ENCODE assay signal across 8 cellular contexts in the genomic region with DNA sequence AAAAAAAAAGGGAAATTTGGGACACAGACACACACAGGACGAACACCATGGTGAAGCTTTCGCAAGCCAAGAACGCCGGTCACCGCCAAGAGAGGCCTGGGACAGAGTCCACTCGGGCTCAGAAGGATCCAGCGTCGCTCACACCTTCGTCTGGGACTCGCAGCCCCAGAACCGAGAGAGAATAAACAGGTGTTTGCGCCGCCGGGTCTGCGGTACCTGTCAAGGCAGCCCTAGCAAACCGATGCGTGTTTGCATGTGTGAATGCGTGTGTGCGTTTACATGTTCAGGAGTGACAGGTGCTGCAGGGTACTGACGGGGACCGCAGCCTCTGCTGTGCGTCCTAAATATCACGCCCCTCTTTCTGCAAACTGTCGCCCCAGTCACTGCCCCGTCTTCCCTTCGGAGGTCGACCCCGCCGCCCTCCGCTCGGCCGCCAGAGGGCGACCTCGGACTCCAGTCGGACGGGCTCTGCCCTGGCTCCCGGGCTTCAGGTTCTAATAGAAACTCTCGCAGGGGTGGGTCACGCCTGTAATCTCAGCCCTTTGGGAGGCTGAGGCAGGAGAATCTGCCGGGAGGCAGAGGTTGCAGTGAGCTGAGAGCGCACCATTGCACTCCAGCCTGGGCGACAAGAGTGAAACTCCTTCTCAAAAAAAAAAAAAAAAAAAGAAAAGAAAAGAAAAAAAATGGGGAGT. TPM values are rescaled to one million over a fixed set of nuclear protein-coding genes. Genes with fewer than 3 reads are reported as not detected.
DNase-seq lines count a peak whose midpoint lies in the region; ATAC-seq and TF ChIP-seq lines count a peak whose summit lies in the region.

No MANE protein-coding gene starts in this region.

- H3K4me1 ChIP-seq in SK-N-SH (ENCODE audit: control insufficient read depth in 1 of 2, insufficient read depth in 2 of 2, low read depth in 1 of 2, low read length in 1 of 2) (peaks cover 6 to 8% of the 10 kb centered on the region in 2 experiments; a peak in 2 of 4 replicates), cardiac muscle cell (ENCODE audit: low read depth) (peaks cover 3% of the 10 kb centered on the region), upper lobe of left lung (peaks cover 6 to 16% (median 14%) of the 10 kb centered on the region in 4 donors)

- WGBS in SK-N-SH (ENCODE audit: low lambda C conversion rate) = 15% methylated on average over 15 of the region's 42 CpGs
- 9 to 11% methylated on average over 25 to 29 of the region's 42 CpGs for WGBS in upper lobe of left lung, 2 donors

- CTCF ChIA-PET in SK-N-SH (lab: Yijun Ruan, JAX) = interaction anchor here (0.6 to 4.7 kb wide), 33 partner anchors 8 to 387 kb away, joined by 3 to 30 read pairs (median 5); a partner anchor contains a TSS

- no peaks in the 10 kb centered on the region for H3K27me3 Mint-ChIP-seq in activated naive CD4-positive, alpha-beta T cell treated with anti-CD3 and anti-CD28 coated beads, Interleukin-2, amount 50 U/mL, for 24 hours
- peaks cover 10% of the 10 kb centered on the region for H3K27me3 Mint-ChIP-seq in progenitor cell of endocrine pancreas

- H3K4me2 ChIP-seq in SK-N-SH = peak overlapping the region; percentile 86

- no peak overlapping the region for H3K27ac Mint-ChIP-seq in activated naive CD4-positive, alpha-beta T cell treated with anti-CD3 and anti-CD28 coated beads, Interleukin-2, amount 50 U/mL, for 24 hours
- no peak overlapping the region for H3K27ac Mint-ChIP-seq in progenitor cell of endocrine pancreas

- H3K36me3 Mint-ChIP-seq in activated naive CD4-positive, alpha-beta T cell treated with anti-CD3 and anti-CD28 coated beads, Interleukin-2, amount 50 U/mL, for 24 hours = no peaks in the 10 kb centered on the region
- peaks cover 4% of the 10 kb centered on the region for H3K36me3 Mint-ChIP-seq in progenitor cell of endocrine pancreas (ENCODE audit: insufficient read depth)

- no peaks in the 10 kb centered on the region for H3F3A ChIP-seq in SK-N-SH (replicated peaks; ENCODE audit: insufficient read depth)

- no peaks in the 10 kb centered on the region for H3K79me2 ChIP-seq in SK-N-SH (ENCODE audit: insufficient read depth)

- peaks cover 20% of the 10 kb centered on the region for H3K4me1 Mint-ChIP-seq in activated naive CD4-positive, alpha-beta T cell treated with anti-CD3 and anti-CD28 coated beads, Interleukin-2, amount 50 U/mL, for 24 hours
- no peaks in the 10 kb centered on the region for H3K4me1 Mint-ChIP-seq in progenitor cell of endocrine pancreas (ENCODE audit: low read depth)

- no peaks in the 10 kb centered on the region for H3K9me3 Mint-ChIP-seq in activated naive CD4-positive, alpha-beta T cell treated with anti-CD3 and anti-CD28 coated beads, Interleukin-2, amount 50 U/mL, for 24 hours
- peaks cover 8% of the 10 kb centered on the region for H3K9me3 Mint-ChIP-seq in progenitor cell of endocrine pancreas (ENCODE audit: low read depth)

- H3K27me3 ChIP-seq in SK-N-SH (ENCODE audit: insufficient read depth) (no peaks in the 10 kb centered on the region), cardiac muscle cell (no peaks in the 10 kb centered on the region), upper lobe of left lung (no peaks in the 10 kb centered on the region)

- peak overlapping the region; percentile 76 for H3K4me3 Mint-ChIP-seq in activated naive CD4-positive, alpha-beta T cell treated with anti-CD3 and anti-CD28 coated beads, Interleukin-2, amount 50 U/mL, for 24 hours
- peak overlapping the region; percentile 41 for H3K4me3 Mint-ChIP-seq in progenitor cell of endocrine pancreas (ENCODE audit: low read depth)

- POLR2A ChIA-PET in SK-N-SH (lab: Yijun Ruan, JAX) = no interaction called here

- H3K4me3 ChIP-seq in SK-N-SH (ENCODE audit: low read depth in 2 of 2, low read length in 1 of 2) = peak overlapping the region; percentile 36 to 64
- H3K4me3 ChIP-seq in cardiac muscle cell = peak overlapping the region; percentile 21
- H3K4me3 ChIP-seq in upper lobe of left lung = peak overlapping the region in 3 of 4 donors; percentile 22 to 45 (median 40)

- peak overlapping the region; percentile 45; the same call in 1 of the 2 replicates for H3K9ac ChIP-seq in SK-N-SH

- H2AFZ ChIP-seq in SK-N-SH (ENCODE audit: low read depth) = peak overlapping the region; percentile 83

- DNase-seq in NCI-H2107 (lab: John Stamatoyannopoulos, UW) (peak; percentile 47), NCI-H2107 treated with DMSO at 0.1 percent for 48 hours (lab: John Stamatoyannopoulos, UW; ENCODE audit: unreplicated experiment) (no peak), SK-N-SH (peak; percentile 93), cardiac muscle cell (ENCODE audit: low read depth in 1 of 2, low spot score in 1 of 2) (peak; percentile 75 to 88), progenitor cell of endocrine pancreas (ENCODE audit: low spot score, unreplicated experiment) (peak; percentile 79), upper lobe of left lung (peak; percentile 89 to 97)

- no peaks in the 10 kb centered on the region for H4K20me1 ChIP-seq in SK-N-SH (ENCODE audit: insufficient read depth)

- H3K36me3 ChIP-seq in SK-N-SH (replicated peaks in 1 of 2; ENCODE audit: control insufficient read depth in 1 of 2, insufficient read depth in 2 of 2, low read length in 1 of 2) (peaks cover 0 to 3% of the 10 kb centered on the region in 2 experiments), cardiac muscle cell (no peaks in the 10 kb centered on the region), upper lobe of left lung (peaks cover 3 to 18% (median 13%) of the 10 kb centered on the region in 4 donors)

- TF ChIP-seq EP300 in SK-N-SH (IDR thresholded peaks at IDR 0.05; ENCODE audit: borderline replicate concordance in 1 of 2, low read depth in 1 of 2, low read length in 1 of 2) = no peak
- no peak for TF ChIP-seq EP300 in upper lobe of left lung (IDR thresholded peaks at IDR 0.05)

- H3K9me3 ChIP-seq in SK-N-SH = no peaks in the 10 kb centered on the region
- no peaks in the 10 kb centered on the region for H3K9me3 ChIP-seq in cardiac muscle cell (ENCODE audit: low read depth)
- no peaks in the 10 kb centered on the region for H3K9me3 ChIP-seq in upper lobe of left lung

- no peaks in the 10 kb centered on the region for H3K9me2 ChIP-seq in SK-N-SH

- peak; percentile 93 for TF ChIP-seq CTCF in LNCAP (IDR thresholded peaks at IDR 0.05)
- TF ChIP-seq CTCF in SK-N-SH (IDR thresholded peaks at IDR 0.05) = peak; percentile 80
- TF ChIP-seq CTCF in cardiac muscle cell (IDR thresholded peaks at IDR 0.05; ENCODE audit: low read depth, low read length) = peak; percentile 74
- peak; percentile 83 for TF ChIP-seq CTCF in progenitor cell of endocrine pancreas (IDR thresholded peaks at IDR 0.05; ENCODE audit: unreplicated experiment)
- TF ChIP-seq CTCF in upper lobe of left lung (IDR thresholded peaks at IDR 0.05) = peak; percentile 78 to 94 (median 92)

- ATAC-seq in upper lobe of left lung (ENCODE audit: low FRiP score in 2 of 2) = peak; percentile 90 to 97

- TF ChIP-seq RAD21 in SK-N-SH (IDR thresholded peaks at IDR 0.05; ENCODE audit: low read length) = peak; percentile 69

- TF ChIP-seq POLR2A in upper lobe of left lung (IDR thresholded peaks at IDR 0.05) = no peak

- H3K27ac ChIP-seq in SK-N-SH (ENCODE audit: low read depth in 2 of 2, low read length in 1 of 2) (no peak overlapping the region), cardiac muscle cell (no peak overlapping the region), upper lobe of left lung (no peak overlapping the region)

TF ChIP-seq in SK-N-SH, 30 proteins besides CTCF, POLR2A, EP300 and RAD21 (continues in another document):
- TF ChIP-seq, protein P1, sequence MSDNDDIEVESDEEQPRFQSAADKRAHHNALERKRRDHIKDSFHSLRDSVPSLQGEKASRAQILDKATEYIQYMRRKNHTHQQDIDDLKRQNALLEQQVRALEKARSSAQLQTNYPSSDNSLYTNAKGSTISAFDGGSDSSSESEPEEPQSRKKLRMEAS (IDR thresholded peaks at IDR 0.05; ENCODE audit: low read depth) = 0 out of 2 replicates have a peak, but pooled peaks have one; percentile 18
- TF ChIP-seq, protein P2, sequence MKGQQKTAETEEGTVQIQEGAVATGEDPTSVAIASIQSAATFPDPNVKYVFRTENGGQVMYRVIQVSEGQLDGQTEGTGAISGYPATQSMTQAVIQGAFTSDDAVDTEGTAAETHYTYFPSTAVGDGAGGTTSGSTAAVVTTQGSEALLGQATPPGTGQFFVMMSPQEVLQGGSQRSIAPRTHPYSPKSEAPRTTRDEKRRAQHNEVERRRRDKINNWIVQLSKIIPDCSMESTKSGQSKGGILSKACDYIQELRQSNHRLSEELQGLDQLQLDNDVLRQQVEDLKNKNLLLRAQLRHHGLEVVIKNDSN (IDR thresholded peaks at IDR 0.05; ENCODE audit: borderline replicate concordance, low read depth) = no peak
- TF ChIP-seq SIN3A (IDR thresholded peaks at IDR 0.05; ENCODE audit: borderline replicate concordance, low read depth, low read length) (peak; percentile 37; the same call in 1 of the 2 replicates), SMC3 (IDR thresholded peaks at IDR 0.05; ENCODE audit: low read depth, low read length) (peak; percentile 60)

RNA-seq across cellular contexts. Expression of a gene that starts 11.8 kb away (rescaled TPM):
- polyA plus RNA-seq in SK-N-SH (2012; rRNA removed) (77.3 and 79.4 TPM in 2 replicates), cardiac muscle cell (81.1 and 97.7 TPM in 2 replicates)
- polyA plus RNA-seq in SK-N-SH (2012; cell fraction: cytosol; rRNA removed) = 24.7 and 43.6 TPM in 2 replicates
- polyA plus RNA-seq in SK-N-SH (2012; cell fraction: nucleus; rRNA removed) = 419 and 425 TPM in 2 replicates
- total RNA-seq in cardiac muscle cell (92.6 and 100 TPM in 2 replicates), progenitor cell of endocrine pancreas (96.8 and 103 TPM in 2 replicates), upper lobe of left lung (100 to 1,000 TPM in 1 of 6 donors, 10 to 100 TPM in 5; 49.9 to 176 (median 75.4) TPM)

RNA-seq across cellular contexts. Expression of a gene that starts 24.0 kb away (rescaled TPM):
- polyA plus RNA-seq in SK-N-SH (2012; rRNA removed) (1.7 and 2.8 TPM in 2 replicates), cardiac muscle cell (5.9 and 14.3 TPM in 2 replicates)
- polyA plus RNA-seq in SK-N-SH (2012; cell fraction: cytosol; rRNA removed) = 1.3 and 2.1 TPM in 2 replicates
- polyA plus RNA-seq in SK-N-SH (2012; cell fraction: nucleus; rRNA removed) = 7.3 and 12.1 TPM in 2 replicates
- total RNA-seq in cardiac muscle cell (11.2 and 16.3 TPM in 2 replicates), progenitor cell of endocrine pancreas (14.1 and 16.2 TPM in 2 replicates), upper lobe of left lung (10 to 100 TPM in 4 of 6 donors, 1 to 10 TPM in 2; 6.1 to 25.1 (median 12.0) TPM)

RNA-seq across cellular contexts. Expression of a gene that starts 24.0 kb away (rescaled TPM):
- polyA plus RNA-seq in SK-N-SH (2012; rRNA removed) (11.8 and 30.0 TPM in 2 replicates), cardiac muscle cell (53.7 and 58.5 TPM in 2 replicates)
- 16.4 and 28.2 TPM in 2 replicates for polyA plus RNA-seq in SK-N-SH (2012; cell fraction: cytosol; rRNA removed)
- 67.1 and 70.7 TPM in 2 replicates for polyA plus RNA-seq in SK-N-SH (2012; cell fraction: nucleus; rRNA removed)
- total RNA-seq in cardiac muscle cell (58.0 and 62.5 TPM in 2 replicates), progenitor cell of endocrine pancreas (101 and 102 TPM in 2 replicates), upper lobe of left lung (100 to 1,000 TPM in 1 of 6 donors, 10 to 100 TPM in 5; 52.0 to 117 (median 75.3) TPM)

RNA-seq across cellular contexts. Expression of a gene that starts 43.9 kb away (rescaled TPM):
- polyA plus RNA-seq in SK-N-SH (2012; rRNA removed) = 61.1 and 69.1 TPM in 2 replicates
- polyA plus RNA-seq in SK-N-SH (2012; cell fraction: cytosol; rRNA removed) = 25.5 and 46.5 TPM in 2 replicates
- polyA plus RNA-seq in SK-N-SH (2012; cell fraction: nucleus; rRNA removed) = 86.6 and 88.2 TPM in 2 replicates
- 198 and 203 TPM in 2 replicates for total RNA-seq in cardiac muscle cell
- 145 and 159 TPM in 2 replicates for polyA plus RNA-seq in cardiac muscle cell
- total RNA-seq in progenitor cell of endocrine pancreas = 46.5 and 48.8 TPM in 2 replicates
- 100 to 1,000 TPM in 4 of 6 donors, 10 to 100 TPM in 2; 63.4 to 143 (median 108) TPM for total RNA-seq in upper lobe of left lung
